2 cellular contexts compared by ENCODE assay signal in genomic region chr6:43988801-43989200, GRCh38.
TF ChIP-seq lines count a peak whose summit lies in the region.

No MANE protein-coding gene starts in this region.

TF ChIP-seq in HEK293, 187 proteins besides CTCF, POLR2A, EP300 and RAD21 (continued from another document and continues in another):
- TF ChIP-seq ZNF148 (tag by site-specific recombination; IDR thresholded peaks at IDR 0.05; ENCODE audit: borderline replicate concordance) (no peak), HIC1 (tag by site-specific recombination; IDR thresholded peaks at IDR 0.05) (no peak), IKZF3 (tag by site-specific recombination; IDR thresholded peaks at IDR 0.05) (no peak), ZBTB1 (tag by site-specific recombination; IDR thresholded peaks at IDR 0.05) (no peak), ZNF624 (tag by site-specific recombination; IDR thresholded peaks at IDR 0.05) (no peak), ZNF561 (tag by site-specific recombination; IDR thresholded peaks at IDR 0.05; ENCODE audit: borderline replicate concordance) (no peak), REST (tag by site-specific recombination; IDR thresholded peaks at IDR 0.05) (no peak), ZNF768 (tag by site-specific recombination; IDR thresholded peaks at IDR 0.05) (peak; percentile 95), ZNF473 (tag by site-specific recombination; IDR thresholded peaks at IDR 0.05) (no peak), KLF8 (tag by site-specific recombination; IDR thresholded peaks at IDR 0.05) (no peak), ZFP41 (tag by site-specific recombination; IDR thresholded peaks at IDR 0.05; ENCODE audit: borderline replicate concordance) (no peak), ZNF223 (tag by site-specific recombination; IDR thresholded peaks at IDR 0.05) (no peak), HOXC10 (CRISPR knock-in tag; IDR thresholded peaks at IDR 0.05) (no peak), ZNF362 (tag by site-specific recombination; IDR thresholded peaks at IDR 0.05) (no peak)

TF ChIP-seq in K562, 482 proteins besides CTCF, POLR2A, EP300 and RAD21 (continued from another document and continues in another):
- TF ChIP-seq HMG20A (CRISPR knock-in tag; conservative IDR thresholded peaks at IDR 0.05) (no peak), BRD4 (IDR thresholded peaks at IDR 0.05) (no peak), NCOA4 (IDR thresholded peaks at IDR 0.05; ENCODE audit: partially characterized antibody) (no peak), ZNF274 (IDR thresholded peaks at IDR 0.05; ENCODE audit: borderline replicate concordance, low read depth, low read length) (no peak), KDM1A (IDR thresholded peaks at IDR 0.05) (peak; percentile 86 to 91), GATAD2B (IDR thresholded peaks at IDR 0.05; ENCODE audit: borderline replicate concordance) (no peak), ZNF398 (CRISPR knock-in tag; IDR thresholded peaks at IDR 0.05) (no peak), ARID4B (CRISPR knock-in tag; IDR thresholded peaks at IDR 0.05) (no peak), MLLT1 (IDR thresholded peaks at IDR 0.05) (no peak), RFX5 (IDR thresholded peaks at IDR 0.05; ENCODE audit: low read depth, low read length) (no peak), PHF20 (IDR thresholded peaks at IDR 0.05; ENCODE audit: partially characterized antibody) (peak; percentile 13), SMARCC2 (IDR thresholded peaks at IDR 0.05; ENCODE audit: low read depth) (no peak), ZNF263 (CRISPR knock-in tag; IDR thresholded peaks at IDR 0.05; ENCODE audit: borderline replicate concordance) (no peak), MAZ (CRISPR knock-in tag; conservative IDR thresholded peaks at IDR 0.05 in 1 of 2, IDR thresholded peaks at IDR 0.05 in 1 of 2) (0 out of 4 replicates have a peak, but pooled peaks of 1 of the 2 experiments have one; percentile 22), ZNF512 (tag; IDR thresholded peaks at IDR 0.05) (no peak), SIN3B (IDR thresholded peaks at IDR 0.05; ENCODE audit: low read depth) (no peak), EHMT2 (IDR thresholded peaks at IDR 0.05) (no peak), ZNF175 (CRISPR knock-in tag; IDR thresholded peaks at IDR 0.05; ENCODE audit: low read depth) (no peak), ZBTB9 (CRISPR knock-in tag; IDR thresholded peaks at IDR 0.05) (no peak), NCOA6 (IDR thresholded peaks at IDR 0.05) (no peak), ESRRB (CRISPR knock-in tag; IDR thresholded peaks at IDR 0.05; ENCODE audit: borderline replicate concordance) (no peak), NFXL1 (CRISPR knock-in tag; IDR thresholded peaks at IDR 0.05) (no peak), ZBTB7A (IDR thresholded peaks at IDR 0.05; ENCODE audit: borderline replicate concordance, control insufficient read depth, low read depth, low read length) (no peak), FOSL1 (tag; conservative IDR thresholded peaks at IDR 0.05) (no peak), ZNF699 (CRISPR knock-in tag; IDR thresholded peaks at IDR 0.05; ENCODE audit: insufficient replicate concordance) (no peak), HDGF (IDR thresholded peaks at IDR 0.05) (peak; percentile 66; the same call in 1 of the 2 replicates), ZNF717 (CRISPR knock-in tag; IDR thresholded peaks at IDR 0.05) (no peak), SMARCA4 (IDR thresholded peaks at IDR 0.05) (no peak), CHD4 (IDR thresholded peaks at IDR 0.05; ENCODE audit: insufficient read depth, insufficient replicate concordance, low read depth, low read length, poor library complexity, severe bottlenecking) (peak; percentile 79), TSC22D4 (tag; IDR thresholded peaks at IDR 0.05) (no peak), ZBTB8A (IDR thresholded peaks at IDR 0.05; ENCODE audit: partially characterized antibody) (no peak), PHTF2 (CRISPR knock-in tag; IDR thresholded peaks at IDR 0.05) (no peak), NR3C1 (CRISPR knock-in tag; IDR thresholded peaks at IDR 0.05) (no peak), BCOR (IDR thresholded peaks at IDR 0.05) (peak; percentile 98), PCBP1 (IDR thresholded peaks at IDR 0.05; ENCODE audit: low read depth, low read length, poor library complexity, severe bottlenecking) (no peak), XRCC5 (IDR thresholded peaks at IDR 0.05; ENCODE audit: low read depth, low read length) (no peak), FUS (optimal IDR thresholded peaks at IDR 0.05; ENCODE audit: low read depth, low read length) (no peak), ATF4 (CRISPR knock-in tag; IDR thresholded peaks at IDR 0.05) (no peak), BRD9 (IDR thresholded peaks at IDR 0.05; ENCODE audit: low read depth, partially characterized antibody) (peak; percentile 87), NFIC (IDR thresholded peaks at IDR 0.05) (no peak), RERE (CRISPR knock-in tag; IDR thresholded peaks at IDR 0.05; ENCODE audit: borderline replicate concordance) (no peak), ZNF764 (CRISPR knock-in tag; IDR thresholded peaks at IDR 0.05; ENCODE audit: low read depth) (no peak), SMARCA5 (IDR thresholded peaks at IDR 0.05) (peak; percentile 98), ZNF253 (CRISPR knock-in tag; conservative IDR thresholded peaks at IDR 0.05) (no peak), FOXJ2 (tag; IDR thresholded peaks at IDR 0.05) (no peak)
